9 cellular contexts compared by ENCODE assay signal in genomic region chr13:28059214-28059613, GRCh38. TPM values are rescaled to one million over a fixed set of nuclear protein-coding genes. Genes with fewer than 3 reads are reported as not detected.
DNase-seq lines count a peak whose midpoint lies in the region; ATAC-seq and TF ChIP-seq lines count a peak whose summit lies in the region.
"Had no signal": no experiment of that assay in that cellular context is flagged by ENCODE, and none has a peak within 500 bp of the region (broad histone marks: within the 10 kb centered on the region; RNA-seq: fewer than 3 reads in every experiment).

No MANE protein-coding gene starts in this region.

- no peaks in the 10 kb centered on the region for H3K27me3 ChIP-seq in OCI-LY3 (ENCODE audit: low read depth, low read length)

- H4K20me1 ChIP-seq in OCI-LY3 (ENCODE audit: insufficient read depth, low read length): no peaks in the 10 kb centered on the region

- no peak overlapping the region for H3K27ac ChIP-seq in OCI-LY3 (ENCODE audit: low read length)

- intact Hi-C loops in natural killer cell (cut with micrococcal nuclease): no loop called here

- peak overlapping the region; percentile 24; the same call in 1 of the 2 replicates for H2AFZ ChIP-seq in OCI-LY3 (ENCODE audit: low read depth, low read length)

- H3K27ac Mint-ChIP-seq in natural killer cell: no peak overlapping the region
- H3K27ac Mint-ChIP-seq in natural killer cell treated with Interleukin-12 subunit alpha and Interleukin-12 subunit beta and Interleukin-15 and Interleukin-18, amount 100 ng/mL, for 72 hours: no peak overlapping the region
- H3K27ac Mint-ChIP-seq: dendritic cell treated with granulocyte-macrophage colony-stimulating factor and Interleukin-4, amounts not matched to agents 40 ng/mL and 50 ng/mL, for 4 days had no signal

- peaks cover 13 to 22% of the 10 kb centered on the region in 2 donors for H3K27me3 Mint-ChIP-seq in natural killer cell (ENCODE audit: low read depth in 2 of 2)
- H3K27me3 Mint-ChIP-seq in natural killer cell treated with Interleukin-12 subunit alpha and Interleukin-12 subunit beta and Interleukin-15 and Interleukin-18, amount 100 ng/mL, for 72 hours: peaks cover 15 to 20% of the 10 kb centered on the region in 2 donors
- H3K27me3 Mint-ChIP-seq: dendritic cell treated with granulocyte-macrophage colony-stimulating factor and Interleukin-4, amounts not matched to agents 40 ng/mL and 50 ng/mL, for 4 days had no signal

- H3K4me2 ChIP-seq in OCI-LY3 (ENCODE audit: low read length): peak overlapping the region; percentile 54

- peaks cover 14 to 15% of the 10 kb centered on the region in 2 donors for H3K4me1 Mint-ChIP-seq in natural killer cell
- peaks cover 7 to 15% of the 10 kb centered on the region in 2 donors for H3K4me1 Mint-ChIP-seq in natural killer cell treated with Interleukin-12 subunit alpha and Interleukin-12 subunit beta and Interleukin-15 and Interleukin-18, amount 100 ng/mL, for 72 hours (ENCODE audit: low read depth in 2 of 2)

- no peak for DNase-seq in natural killer cell
- DNase-seq in natural killer cell treated with Interleukin-12 subunit alpha and Interleukin-12 subunit beta and Interleukin-15 and Interleukin-18, amount 100 ng/mL, for 72 hours (ENCODE audit: low spot score): no peak
- peak; percentile 38 for DNase-seq in activated naive CD4-positive, alpha-beta T cell treated with Interleukin-2 at 50 U/mL for 16 hours
- DNase-seq in left lobe of liver (ENCODE audit: low spot score): peak; percentile 49
- DNase-seq in GM19238 (ENCODE audit: insufficient read length, low spot score): no peak
- DNase-seq in superior temporal gyrus (ENCODE audit: extremely low spot score): no peak

- H3K4me3 ChIP-seq in OCI-LY3 (ENCODE audit: low read length): peak overlapping the region; percentile 24

- TF ChIP-seq CTCF in natural killer cell (IDR thresholded peaks at IDR 0.05): peak; percentile 14
- TF ChIP-seq CTCF in OCI-LY3 (IDR thresholded peaks at IDR 0.05; ENCODE audit: low read depth, low read length): peak; percentile 91

- no peaks in the 10 kb centered on the region for H3K36me3 ChIP-seq in OCI-LY3 (replicated peaks; ENCODE audit: low read depth, low read length)

- no peaks in the 10 kb centered on the region for H3K79me2 ChIP-seq in OCI-LY3 (ENCODE audit: low read length)

- no peaks in the 10 kb centered on the region for H3K9me3 Mint-ChIP-seq in natural killer cell
- no peaks in the 10 kb centered on the region for H3K9me3 Mint-ChIP-seq in natural killer cell treated with Interleukin-12 subunit alpha and Interleukin-12 subunit beta and Interleukin-15 and Interleukin-18, amount 100 ng/mL, for 72 hours
- H3K9me3 Mint-ChIP-seq: dendritic cell treated with granulocyte-macrophage colony-stimulating factor and Interleukin-4, amounts not matched to agents 40 ng/mL and 50 ng/mL, for 4 days had no signal

- no peaks in the 10 kb centered on the region for H3K9me3 ChIP-seq in OCI-LY3 (ENCODE audit: insufficient read depth, low read length)

- H3K9ac ChIP-seq in OCI-LY3 (ENCODE audit: low read length): no peak overlapping the region

- H3K4me3 Mint-ChIP-seq in natural killer cell: no peak overlapping the region
- H3K4me3 Mint-ChIP-seq in natural killer cell treated with Interleukin-12 subunit alpha and Interleukin-12 subunit beta and Interleukin-15 and Interleukin-18, amount 100 ng/mL, for 72 hours: no peak overlapping the region
- H3K4me3 Mint-ChIP-seq: dendritic cell treated with granulocyte-macrophage colony-stimulating factor and Interleukin-4, amounts not matched to agents 40 ng/mL and 50 ng/mL, for 4 days had no signal

- peaks cover 44% of the 10 kb centered on the region for H3K4me1 ChIP-seq in OCI-LY3 (ENCODE audit: low read length)

- ATAC-seq in natural killer cell (no peak), left lobe of liver (peak; percentile 93), HG03521 (IDR thresholded peaks at IDR 0.05; ENCODE audit: unreplicated experiment) (no peak)
- no peak for ATAC-seq in natural killer cell treated with Interleukin-12 subunit alpha and Interleukin-12 subunit beta and Interleukin-15 and Interleukin-18, amount 100 ng/mL, for 72 hours

- no peaks in the 10 kb centered on the region for H3K36me3 Mint-ChIP-seq in natural killer cell
- no peaks in the 10 kb centered on the region for H3K36me3 Mint-ChIP-seq in natural killer cell treated with Interleukin-12 subunit alpha and Interleukin-12 subunit beta and Interleukin-15 and Interleukin-18, amount 100 ng/mL, for 72 hours

RNA-seq across cellular contexts. Expression of gene FLT3, which starts 41.2 kb away (rescaled TPM):
- total RNA-seq in natural killer cell: 1 to 10 TPM in 2 of 3 donors, under 1 TPM in 1; 0.39 to 1.8 (median 1.1) TPM
- total RNA-seq in natural killer cell treated with Interleukin-12 subunit alpha and Interleukin-12 subunit beta and Interleukin-15 and Interleukin-18, amount 100 ng/mL, for 72 hours: not detected
- 0.15 TPM for total RNA-seq in left lobe of liver

Comparison
In these comparisons a context has a peak if more than half of its experiments do, and no peak if none do; other contexts are left out.
1. DNase-seq: peak in activated naive CD4-positive, alpha-beta T cell treated with Interleukin-2 at 50 U/mL for 16 hours (single experiment) and left lobe of liver (single experiment); none in natural killer cell (single experiment), natural killer cell treated with Interleukin-12 subunit alpha and Interleukin-12 subunit beta and Interleukin-15 and Interleukin-18, amount 100 ng/mL, for 72 hours (single experiment), GM19238 (single experiment) and superior temporal gyrus (single experiment).